In genomic region chr10:11986593-11987216, GRCh38 we compare ENCODE assay signal across 1 cellular context.
TF ChIP-seq lines count a peak whose summit lies in the region.

No MANE protein-coding gene starts in this region.

TF ChIP-seq in K562, 482 proteins besides CTCF, POLR2A, EP300 and RAD21 (continued from another document and continues in another):
- TF ChIP-seq PRDM10 (IDR thresholded peaks at IDR 0.05; ENCODE audit: partially characterized antibody) (peak; percentile 81), ZNF143 (CRISPR knock-in tag; IDR thresholded peaks at IDR 0.05) (no peak), ELF1 (tag; IDR thresholded peaks at IDR 0.05) (no peak), GATAD2B (IDR thresholded peaks at IDR 0.05; ENCODE audit: borderline replicate concordance) (no peak), ZNF592 (IDR thresholded peaks at IDR 0.05) (0 out of 2 replicates have a peak, but pooled peaks have one; percentile 32), RBM25 (IDR thresholded peaks at IDR 0.05; ENCODE audit: low read depth, low read length, severe bottlenecking) (peak; percentile 7), NUFIP1 (IDR thresholded peaks at IDR 0.05; ENCODE audit: partially characterized antibody) (peak; percentile 45), CTCFL (IDR thresholded peaks at IDR 0.05; ENCODE audit: borderline replicate concordance, insufficient read depth, low read depth, low read length, poor library complexity, severe bottlenecking) (peak; percentile 71), MECOM (CRISPR knock-in tag; IDR thresholded peaks at IDR 0.05) (no peak), ZNF311 (CRISPR knock-in tag; IDR thresholded peaks at IDR 0.05) (no peak), GTF2E2 (tag; IDR thresholded peaks at IDR 0.05) (no peak), ZNF354B (CRISPR knock-in tag; IDR thresholded peaks at IDR 0.05) (no peak), DPF2 (IDR thresholded peaks at IDR 0.05) (no peak), KLF16 (IDR thresholded peaks at IDR 0.05) (0 out of 2 replicates have a peak, but pooled peaks have one; percentile 5), NCOR1 (IDR thresholded peaks at IDR 0.05) (0 out of 2 replicates have a peak, but pooled peaks have one; percentile 4), KAT8 (IDR thresholded peaks at IDR 0.05; ENCODE audit: low read depth) (no peak), MBD1 (CRISPR knock-in tag; IDR thresholded peaks at IDR 0.05) (0 out of 2 replicates have a peak, but pooled peaks have one; percentile 3), RBM17 (IDR thresholded peaks at IDR 0.05; ENCODE audit: borderline replicate concordance, low read depth, low read length) (no peak), MAZ (CRISPR knock-in tag; conservative IDR thresholded peaks at IDR 0.05 in 1 of 2, IDR thresholded peaks at IDR 0.05 in 1 of 2) (0 out of 4 replicates have a peak, but pooled peaks of 1 of the 2 experiments have one; percentile 34), SMAD1 (IDR thresholded peaks at IDR 0.05; ENCODE audit: low read depth, low read length, partially characterized antibody) (no peak), HCFC1 (IDR thresholded peaks at IDR 0.05; ENCODE audit: low read depth, low read length) (no peak), ILK (tag; IDR thresholded peaks at IDR 0.05; ENCODE audit: borderline replicate concordance, low read depth) (no peak), DEAF1 (CRISPR knock-in tag; IDR thresholded peaks at IDR 0.05) (peak; percentile 86), FOXA3 (CRISPR knock-in tag; conservative IDR thresholded peaks at IDR 0.05 in 1 of 2, IDR thresholded peaks at IDR 0.05 in 1 of 2) (peak; percentile 86 to 92), STAG1 (CRISPR knock-in tag; IDR thresholded peaks at IDR 0.05; ENCODE audit: borderline replicate concordance) (peak; percentile 41; the same call in 1 of the 2 replicates), ZBTB33 (CRISPR knock-in tag; IDR thresholded peaks at IDR 0.05) (peak; percentile 30; the same call in 1 of the 2 replicates), SIN3A (IDR thresholded peaks at IDR 0.05; ENCODE audit: borderline replicate concordance in 2 of 2, control insufficient read depth in 1 of 2, low read depth in 2 of 2, low read length in 2 of 2) (no peak), VEZF1 (CRISPR knock-in tag; IDR thresholded peaks at IDR 0.05) (0 out of 2 replicates have a peak, but pooled peaks have one; percentile 22)
